8 cellular contexts compared by ENCODE assay signal in genomic region chr2:98479959-98480524, GRCh38.
DNase-seq lines count a peak whose midpoint lies in the region; ATAC-seq and TF ChIP-seq lines count a peak whose summit lies in the region.

No MANE protein-coding gene starts in this region.

- TF ChIP-seq CTCF in Loucy (conservative IDR thresholded peaks at IDR 0.05; ENCODE audit: low read length) (no peak), fibroblast of mammary gland (conservative IDR thresholded peaks at IDR 0.05; ENCODE audit: control insufficient read depth, insufficient read depth, low read depth, low read length) (no peak), retinal pigment epithelial cell (conservative IDR thresholded peaks at IDR 0.05; ENCODE audit: low read depth, low read length) (no peak)

- peak; percentile 69 for DNase-seq in Ammon's horn (ENCODE audit: low spot score)
- DNase-seq in activated CD4-positive, alpha-beta T cell treated with anti-CD3 and anti-CD28 coated beads for 48 hours: peak; percentile 70
- DNase-seq in fibroblast of mammary gland (ENCODE audit: low read depth): peak; percentile 90
- DNase-seq in retinal pigment epithelial cell (ENCODE audit: low read depth): peak; percentile 83
- no peak for DNase-seq in SKM-1 treated with dmso at 0.1 percent for 144 hours (lab: John Stamatoyannopoulos, UW; ENCODE audit: unreplicated experiment)
- no peak for DNase-seq in NOMO-1 treated with DMSO at 0.1 percent for 48 hours (lab: John Stamatoyannopoulos, UW; ENCODE audit: unreplicated experiment)

- no peak overlapping the region for H2AFZ ChIP-seq in Loucy (ENCODE audit: low read length)

- H3K4me3 ChIP-seq in Loucy (ENCODE audit: low read length, poor library complexity, severe bottlenecking) (no peak overlapping the region), fibroblast of mammary gland (ENCODE audit: control insufficient read depth, low read depth, low read length) (no peak overlapping the region), retinal pigment epithelial cell (ENCODE audit: low read length) (no peak overlapping the region)

- peaks cover 88% of the 10 kb centered on the region; the same call in 1 of the 2 replicates for H3K79me2 ChIP-seq in Loucy (ENCODE audit: insufficient read depth, low read length)

- H3K36me3 ChIP-seq in Loucy (ENCODE audit: insufficient read depth, low read length): no peaks in the 10 kb centered on the region

- no peak overlapping the region for H3K9ac ChIP-seq in Loucy (ENCODE audit: low read depth, low read length, poor library complexity, severe bottlenecking)

- no peaks in the 10 kb centered on the region for H3K9me2 ChIP-seq in Loucy (replicated peaks; ENCODE audit: low read depth, low read length)

- peak; percentile 39 for ATAC-seq in GM18867 (IDR thresholded peaks at IDR 0.05; ENCODE audit: unreplicated experiment)

- H3F3A ChIP-seq in Loucy (ENCODE audit: low read depth): no peaks in the 10 kb centered on the region

- H3K4me1 ChIP-seq in Loucy (ENCODE audit: insufficient read depth, low read length, poor library complexity, severe bottlenecking): peaks cover 60% of the 10 kb centered on the region

- H3K4me2 ChIP-seq in Loucy (ENCODE audit: low read depth, low read length, poor library complexity, severe bottlenecking): peak overlapping the region; percentile 57

- H4K20me1 ChIP-seq in Loucy (ENCODE audit: insufficient read depth, low read length, poor library complexity, severe bottlenecking): peaks cover 37% of the 10 kb centered on the region

- no peaks in the 10 kb centered on the region for H3K27me3 ChIP-seq in Loucy (ENCODE audit: insufficient read depth, low read length, poor library complexity, severe bottlenecking)

- H3K9me3 ChIP-seq in Loucy (ENCODE audit: insufficient read depth, low read depth, low read length): no peaks in the 10 kb centered on the region

Comparison
In these comparisons a context has a peak if more than half of its experiments do, and no peak if none do; other contexts are left out.
1. DNase-seq: peak in Ammon's horn (single experiment), activated CD4-positive, alpha-beta T cell treated with anti-CD3 and anti-CD28 coated beads for 48 hours (single experiment), fibroblast of mammary gland (single experiment) and retinal pigment epithelial cell (single experiment); none in SKM-1 treated with dmso at 0.1 percent for 144 hours (single experiment) and NOMO-1 treated with DMSO at 0.1 percent for 48 hours (single experiment).